ENCODE assay signal across 8 cellular contexts in genomic region chr6:43053545-43054205, GRCh38. TPM values are rescaled to one million over a fixed set of nuclear protein-coding genes. Genes with fewer than 3 reads are reported as not detected.
DNase-seq lines count a peak whose midpoint lies in the region; ATAC-seq and TF ChIP-seq lines count a peak whose summit lies in the region.

TSS of gene CUL7 (minus strand) at chr6:43053851. CDS start at chr6:43052788, 1,063 bp downstream.

- H3K9me2 ChIP-seq in Loucy (replicated peaks; ENCODE audit: low read depth, low read length) = no peaks in the 10 kb centered on the region

- H3K4me1 Mint-ChIP-seq in activated T-helper 17 cell treated with anti-CD3 and anti-CD28 coated beads, Interleukin-2, amount 50 U/mL, for 72 hours = peaks cover 31% of the 10 kb centered on the region
- peaks cover 37 to 47% of the 10 kb centered on the region in 2 donors for H3K4me1 Mint-ChIP-seq in natural killer cell

- peak; percentile 96 for ATAC-seq in RWPE2 (ENCODE audit: low read depth)
- ATAC-seq in activated T-helper 17 cell treated with anti-CD3 and anti-CD28 coated beads, Interleukin-2, amount 50 U/mL, for 72 hours (replicated peaks) = peak; percentile 100
- peak; percentile 94 to 97 (median 95) for ATAC-seq in natural killer cell

- peaks cover 78% of the 10 kb centered on the region for H3K36me3 Mint-ChIP-seq in activated T-helper 17 cell treated with anti-CD3 and anti-CD28 coated beads, Interleukin-2, amount 50 U/mL, for 72 hours (ENCODE audit: low read depth)
- no peaks in the 10 kb centered on the region for H3K36me3 Mint-ChIP-seq in natural killer cell

- intact Hi-C loops in natural killer cell (cut with micrococcal nuclease) = no loop called here

- no peak; the same call in 1 of the 2 replicates for TF ChIP-seq CTCF in Loucy (conservative IDR thresholded peaks at IDR 0.05; ENCODE audit: low read length)
- TF ChIP-seq CTCF in RWPE2 (IDR thresholded peaks at IDR 0.05; ENCODE audit: poor library complexity, severe bottlenecking) = no peak
- TF ChIP-seq CTCF in fibroblast of mammary gland (conservative IDR thresholded peaks at IDR 0.05; ENCODE audit: control insufficient read depth, insufficient read depth, low read depth, low read length) = no peak
- TF ChIP-seq CTCF in natural killer cell (IDR thresholded peaks at IDR 0.05) = no peak

- peaks cover 46% of the 10 kb centered on the region for H3K79me2 ChIP-seq in Loucy (ENCODE audit: insufficient read depth, low read length)

- H3K27ac Mint-ChIP-seq in activated T-helper 17 cell treated with anti-CD3 and anti-CD28 coated beads, Interleukin-2, amount 50 U/mL, for 72 hours = peak within 1 kb of the TSS; percentile 95
- H3K27ac Mint-ChIP-seq in natural killer cell = peak within 1 kb of the TSS; percentile 93 to 95

- H3K27me3 Mint-ChIP-seq in activated T-helper 17 cell treated with anti-CD3 and anti-CD28 coated beads, Interleukin-2, amount 50 U/mL, for 72 hours = no peaks in the 10 kb centered on the region
- H3K27me3 Mint-ChIP-seq in natural killer cell (ENCODE audit: low read depth in 2 of 2) = no peaks in the 10 kb centered on the region

- peaks cover 3% of the 10 kb centered on the region; the same call in 1 of the 2 replicates for H3K36me3 ChIP-seq in Loucy (ENCODE audit: insufficient read depth, low read length)
- peaks cover 61% of the 10 kb centered on the region for H3K36me3 ChIP-seq in RWPE2 (ENCODE audit: low read depth)

- no peaks in the 10 kb centered on the region for H4K20me1 ChIP-seq in Loucy (ENCODE audit: insufficient read depth, low read length, poor library complexity, severe bottlenecking)

- H3F3A ChIP-seq in Loucy (ENCODE audit: low read depth) = no peaks in the 10 kb centered on the region

- peak within 1 kb of the TSS; percentile 77 for H3K27ac ChIP-seq in RWPE2 (ENCODE audit: poor library complexity, severe bottlenecking)

- H3K4me3 ChIP-seq in Loucy (ENCODE audit: low read length, poor library complexity, severe bottlenecking) (peak within 1 kb of the TSS; percentile 90), RWPE2 (ENCODE audit: severe bottlenecking) (peak within 1 kb of the TSS; percentile 83), fibroblast of mammary gland (ENCODE audit: control insufficient read depth, low read depth, low read length) (peak within 1 kb of the TSS; percentile 83)

- H3K9me3 ChIP-seq in Loucy (ENCODE audit: insufficient read depth, low read depth, low read length) = no peaks in the 10 kb centered on the region
- H3K9me3 ChIP-seq in RWPE2 (ENCODE audit: severe bottlenecking) = no peaks in the 10 kb centered on the region

- H3K4me3 Mint-ChIP-seq in activated T-helper 17 cell treated with anti-CD3 and anti-CD28 coated beads, Interleukin-2, amount 50 U/mL, for 72 hours = peak within 1 kb of the TSS; percentile 90
- peak within 1 kb of the TSS; percentile 90 for H3K4me3 Mint-ChIP-seq in natural killer cell

- H3K4me2 ChIP-seq in Loucy (ENCODE audit: low read depth, low read length, poor library complexity, severe bottlenecking) = peak within 1 kb of the TSS; percentile 96

- no peaks in the 10 kb centered on the region for H3K27me3 ChIP-seq in Loucy (ENCODE audit: insufficient read depth, low read length, poor library complexity, severe bottlenecking)
- no peaks in the 10 kb centered on the region for H3K27me3 ChIP-seq in RWPE2 (ENCODE audit: insufficient read depth, poor library complexity, severe bottlenecking)

- DNase-seq in EH (ENCODE audit: low read depth) (peak; percentile 98), GOT3 (lab: John Stamatoyannopoulos, UW) (peak; percentile 78), RWPE2 (ENCODE audit: low spot score) (peak; percentile 93), fibroblast of mammary gland (ENCODE audit: low read depth) (peak; percentile 94), natural killer cell (peak; percentile 70)
- DNase-seq in stimulated activated naive CD4-positive, alpha-beta T cell (lab: John Stamatoyannopoulos, UW) = peak; percentile 77 to 88 (median 85)

- H3K4me1 ChIP-seq in Loucy (ENCODE audit: insufficient read depth, low read length, poor library complexity, severe bottlenecking) (peaks cover 49% of the 10 kb centered on the region), RWPE2 (ENCODE audit: insufficient read depth, poor library complexity, severe bottlenecking) (peaks cover 5% of the 10 kb centered on the region)

- no peaks in the 10 kb centered on the region for H3K9me3 Mint-ChIP-seq in activated T-helper 17 cell treated with anti-CD3 and anti-CD28 coated beads, Interleukin-2, amount 50 U/mL, for 72 hours
- no peaks in the 10 kb centered on the region for H3K9me3 Mint-ChIP-seq in natural killer cell

- peak within 1 kb of the TSS; percentile 70 for H2AFZ ChIP-seq in Loucy (ENCODE audit: low read length)

- H3K9ac ChIP-seq in Loucy (ENCODE audit: low read depth, low read length, poor library complexity, severe bottlenecking) = peak within 1 kb of the TSS; percentile 96

RNA-seq across cellular contexts. Expression of gene CUL7, which starts in this region (rescaled TPM):
- 10 to 100 TPM; 11.4 to 22.3 TPM for total RNA-seq in activated T-helper 17 cell treated with anti-CD3 and anti-CD28 coated beads, Interleukin-2, amount 50 U/mL, for 72 hours
- 10 to 100 TPM in 1 of 3 donors, 1 to 10 TPM in 2; 9.6 to 10.1 (median 9.9) TPM for total RNA-seq in natural killer cell

Comparison
In these comparisons a context has a peak if more than half of its experiments do, and no peak if none do; other contexts are left out.
1. Peak in every context shown above with its lines: DNase-seq, ATAC-seq, H3K4me3 ChIP-seq and H3K27ac ChIP-seq.